8 cellular contexts compared by ENCODE assay signal in genomic region chr9:133188006-133188842, GRCh38. TPM values are rescaled to one million over a fixed set of nuclear protein-coding genes. Genes with fewer than 3 reads are reported as not detected.
DNase-seq lines count a peak whose midpoint lies in the region; ATAC-seq and TF ChIP-seq lines count a peak whose summit lies in the region.

No MANE protein-coding gene starts in this region.

- TF ChIP-seq POLR2A in tibial nerve (IDR thresholded peaks at IDR 0.05), result no peak

- no peak overlapping the region for H3K27ac ChIP-seq in tibial nerve

- H3K9ac ChIP-seq in adipocyte (ENCODE audit: low read length), result no peak overlapping the region

- no peaks in the 10 kb centered on the region for H3K9me3 Mint-ChIP-seq in neural crest cell
- no peaks in the 10 kb centered on the region for H3K9me3 Mint-ChIP-seq in activated CD8-positive, alpha-beta memory T cell treated with anti-CD3 and anti-CD28 coated beads, Interleukin-2, amount 10 ng/mL, durations not matched to agents 7 days and 5 days (ENCODE audit: low read depth)

- H3K4me1 ChIP-seq in adipocyte (ENCODE audit: control insufficient read depth, insufficient read depth, low read length) (no peaks in the 10 kb centered on the region), tibial nerve (peaks cover 0 to 12% (median 0%) of the 10 kb centered on the region in 4 donors)

- no peaks in the 10 kb centered on the region for H3K4me1 Mint-ChIP-seq in neural crest cell
- peaks cover 17% of the 10 kb centered on the region for H3K4me1 Mint-ChIP-seq in activated CD8-positive, alpha-beta memory T cell treated with anti-CD3 and anti-CD28 coated beads, Interleukin-2, amount 10 ng/mL, durations not matched to agents 7 days and 5 days

- H3K27ac Mint-ChIP-seq in neural crest cell (ENCODE audit: unreplicated experiment), result no peak overlapping the region
- H3K27ac Mint-ChIP-seq in activated CD8-positive, alpha-beta memory T cell treated with anti-CD3 and anti-CD28 coated beads, Interleukin-2, amount 10 ng/mL, durations not matched to agents 7 days and 5 days, result no peak overlapping the region

- no peaks in the 10 kb centered on the region for H3K36me3 Mint-ChIP-seq in neural crest cell (ENCODE audit: low read depth)
- no peaks in the 10 kb centered on the region for H3K36me3 Mint-ChIP-seq in activated CD8-positive, alpha-beta memory T cell treated with anti-CD3 and anti-CD28 coated beads, Interleukin-2, amount 10 ng/mL, durations not matched to agents 7 days and 5 days

- CTCF ChIA-PET in activated CD8-positive, alpha-beta memory T cell treated with anti-CD3 and anti-CD28 coated beads, Interleukin-2, amount 10 ng/mL, durations not matched to agents 7 days and 5 days (lab: Charles Lee), result interaction anchor here (0.7 to 3.9 kb wide), 11 partner anchors 13 to 300 kb away, joined by 3 to 52 read pairs (median 7); no protein-coding TSS in a partner anchor

- DNase-seq in GM03348 (ENCODE audit: low spot score) (peak; percentile 28), M059J (ENCODE audit: low read depth) (peak; percentile 27), adipocyte (ENCODE audit: low read depth) (peak; percentile 11), neural crest cell (ENCODE audit: low read depth, low spot score) (peak; percentile 36), tibial nerve (ENCODE audit: low spot score in 2 of 2) (no peak)
- DNase-seq in activated CD8-positive, alpha-beta memory T cell treated with anti-CD3 and anti-CD28 coated beads, Interleukin-2, amount 10 ng/mL, durations not matched to agents 7 days and 5 days, result no peak

- WGBS in tibial nerve, 2 donors, result 51 to 53% methylated on average over 20 to 21 of the region's 21 CpGs

- no peak for ATAC-seq in activated CD8-positive, alpha-beta memory T cell treated with anti-CD3 and anti-CD28 coated beads, Interleukin-2, amount 10 ng/mL, durations not matched to agents 7 days and 5 days
- ATAC-seq in GM18520 (IDR thresholded peaks at IDR 0.05; ENCODE audit: unreplicated experiment) (no peak), HG03354 (IDR thresholded peaks at IDR 0.05; ENCODE audit: poor library complexity, severe bottlenecking, unreplicated experiment) (no peak)

- H3K4me3 ChIP-seq in adipocyte (ENCODE audit: low read length) (no peak overlapping the region), tibial nerve (no peak overlapping the region)

- TF ChIP-seq CTCF in neural crest cell (conservative IDR thresholded peaks at IDR 0.05), result peak; percentile 54
- no peak for TF ChIP-seq CTCF in tibial nerve (IDR thresholded peaks at IDR 0.05)

- H3K27me3 ChIP-seq in adipocyte (replicated peaks; ENCODE audit: control insufficient read depth, insufficient read depth, low read length), result peaks cover 38% of the 10 kb centered on the region
- H3K27me3 ChIP-seq in tibial nerve, result peaks cover 0 to 24% of the 10 kb centered on the region in 2 donors

- TF ChIP-seq EP300 in tibial nerve (IDR thresholded peaks at IDR 0.05), result no peak

- H3K27me3 Mint-ChIP-seq in neural crest cell (ENCODE audit: low read depth), result peaks cover 59% of the 10 kb centered on the region
- H3K27me3 Mint-ChIP-seq in activated CD8-positive, alpha-beta memory T cell treated with anti-CD3 and anti-CD28 coated beads, Interleukin-2, amount 10 ng/mL, durations not matched to agents 7 days and 5 days, result peaks cover 41% of the 10 kb centered on the region

- no peak overlapping the region for H3K4me3 Mint-ChIP-seq in neural crest cell
- H3K4me3 Mint-ChIP-seq in activated CD8-positive, alpha-beta memory T cell treated with anti-CD3 and anti-CD28 coated beads, Interleukin-2, amount 10 ng/mL, durations not matched to agents 7 days and 5 days, result no peak overlapping the region

- H3K9me3 ChIP-seq in adipocyte (ENCODE audit: control insufficient read depth, low read length), result no peaks in the 10 kb centered on the region
- H3K9me3 ChIP-seq in tibial nerve, result no peaks in the 10 kb centered on the region

- H3K36me3 ChIP-seq in adipocyte (ENCODE audit: control insufficient read depth, insufficient read depth, low read length, severe bottlenecking) (no peaks in the 10 kb centered on the region), tibial nerve (no peaks in the 10 kb centered on the region)

RNA-seq across cellular contexts. Expression of gene OBP2B, which starts 20.8 kb away (rescaled TPM):
- not detected in 2 replicates for total RNA-seq in M059J (2014; rRNA removed; shearing (Covaris generic))
- not detected in 2 replicates for total RNA-seq in neural crest cell
- not detected for total RNA-seq in tibial nerve
- total RNA-seq in activated CD8-positive, alpha-beta memory T cell treated with anti-CD3 and anti-CD28 coated beads, Interleukin-2, amount 10 ng/mL, durations not matched to agents 7 days and 5 days, result not detected

RNA-seq across cellular contexts. Expression of gene GBGT1, which starts 24.5 kb away (rescaled TPM):
- total RNA-seq in M059J (2014; rRNA removed; shearing (Covaris generic)), result 0.05 and 0.44 TPM in 2 replicates
- total RNA-seq in neural crest cell (12.9 and 13.8 TPM in 2 replicates), tibial nerve (10 to 100 TPM; 15.3 to 63.3 (median 36.8) TPM)
- 1 to 10 TPM; 3.9 to 5.7 TPM for total RNA-seq in activated CD8-positive, alpha-beta memory T cell treated with anti-CD3 and anti-CD28 coated beads, Interleukin-2, amount 10 ng/mL, durations not matched to agents 7 days and 5 days

Comparison
In these comparisons a context has a peak if more than half of its experiments do, and no peak if none do; other contexts are left out.
1. DNase-seq: peak in GM03348 (single experiment), M059J (single experiment), adipocyte (single experiment) and neural crest cell (single experiment); none in tibial nerve (0 of 2) and activated CD8-positive, alpha-beta memory T cell treated with anti-CD3 and anti-CD28 coated beads, Interleukin-2, amount 10 ng/mL, durations not matched to agents 7 days and 5 days (single experiment).